8 cellular contexts compared by ENCODE assay signal in the genomic region with DNA sequence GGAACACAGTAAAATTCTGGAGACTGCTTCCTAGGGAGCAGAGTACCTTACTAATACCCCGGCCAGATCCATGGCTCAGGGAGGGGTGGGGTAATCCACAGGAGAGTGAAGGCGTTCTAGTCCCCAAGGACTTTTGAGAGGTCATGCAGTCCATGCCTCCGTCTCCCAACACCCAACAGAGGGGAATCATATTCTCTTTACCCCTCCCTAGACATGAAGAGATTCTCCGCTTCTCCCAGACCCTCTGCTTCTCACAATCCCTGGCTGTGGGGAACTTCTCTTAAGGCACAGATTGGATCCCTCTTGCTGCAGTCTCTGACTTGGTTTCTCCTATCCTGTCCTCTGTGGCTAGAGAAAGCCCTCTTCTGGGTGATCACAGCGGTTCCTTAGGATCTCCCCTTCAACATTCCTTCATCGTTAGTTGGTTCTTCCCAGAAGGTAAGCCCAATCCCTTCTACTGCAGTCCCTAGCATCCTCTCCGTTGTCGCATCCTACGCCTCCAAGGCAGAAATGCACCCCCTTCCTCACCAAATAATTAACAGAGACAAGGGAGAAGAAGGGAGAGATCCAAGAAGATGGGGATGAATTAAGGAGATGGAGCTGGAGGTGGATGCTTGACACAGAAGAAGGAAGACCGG. TPM values are rescaled to one million over a fixed set of nuclear protein-coding genes. Genes with fewer than 3 reads are reported as not detected.
DNase-seq lines count a peak whose midpoint lies in the region; ATAC-seq and TF ChIP-seq lines count a peak whose summit lies in the region.

No MANE protein-coding gene starts in this region.

- POLR2A ChIA-PET in naive thymus-derived CD8-positive, alpha-beta T cell (lab: Charles Lee) = interaction anchor here (0.6 to 1.4 kb wide), 8 partner anchors 7 to 98 kb away, joined by 3 to 7 read pairs (median 4); a partner anchor contains a TSS

- peak overlapping the region; percentile 69 to 77 for H3K9ac ChIP-seq in colonic mucosa (ENCODE audit: low read depth in 2 of 2, low read length in 2 of 2)

- no peaks in the 10 kb centered on the region for H3K9me3 Mint-ChIP-seq in IgD-negative memory B cell
- H3K9me3 Mint-ChIP-seq in naive thymus-derived CD8-positive, alpha-beta T cell = no peaks in the 10 kb centered on the region

- H3K4me1 Mint-ChIP-seq in IgD-negative memory B cell = peaks cover 13 to 38% (median 34%) of the 10 kb centered on the region in 3 donors
- H3K4me1 Mint-ChIP-seq in naive thymus-derived CD8-positive, alpha-beta T cell = peaks cover 45 to 72% (median 64%) of the 10 kb centered on the region in 4 donors

- no peak for ATAC-seq in naive thymus-derived CD8-positive, alpha-beta T cell
- no peak for ATAC-seq in GM18909 (IDR thresholded peaks at IDR 0.05; ENCODE audit: poor library complexity, unreplicated experiment)

- H3K9me3 ChIP-seq in BE2C (no peaks in the 10 kb centered on the region), colonic mucosa (no peaks in the 10 kb centered on the region)

- peaks cover 3% of the 10 kb centered on the region for H3K27me3 Mint-ChIP-seq in IgD-negative memory B cell
- no peaks in the 10 kb centered on the region for H3K27me3 Mint-ChIP-seq in naive thymus-derived CD8-positive, alpha-beta T cell

- H3K27ac Mint-ChIP-seq in IgD-negative memory B cell = peak overlapping the region in 1 of 3 donors; percentile 78
- H3K27ac Mint-ChIP-seq in naive thymus-derived CD8-positive, alpha-beta T cell = peak overlapping the region in 9 of 10 donors; percentile 61 to 93 (median 77)

- H3K4me1 ChIP-seq in BE2C (peaks cover 11% of the 10 kb centered on the region), colonic mucosa (peaks cover 7% of the 10 kb centered on the region)

- peak overlapping the region; percentile 13 for H3K27ac ChIP-seq in colonic mucosa

- TF ChIP-seq CTCF in BE2C (IDR thresholded peaks at IDR 0.05; ENCODE audit: low read depth, low read length) (no peak), colonic mucosa (IDR thresholded peaks at IDR 0.05) (no peak)

- no peaks in the 10 kb centered on the region for H3K36me3 ChIP-seq in BE2C
- no peaks in the 10 kb centered on the region for H3K36me3 ChIP-seq in colonic mucosa

- peak overlapping the region; percentile 80 for H3K4me3 ChIP-seq in BE2C (ENCODE audit: low read depth, low read length)
- peak overlapping the region; percentile 46 for H3K4me3 ChIP-seq in colonic mucosa

- intact Hi-C loops in colonic mucosa (cut with DNase I) = loop anchor here (2.0 to 10.0 kb wide), 2 partner anchors 85 to 223 kb away; a partner anchor contains a TSS
- intact Hi-C loops in posterior cingulate gyrus (cut with DNase I) = loop anchor here (2.0 to 5.0 kb wide), 3 partner anchors 221 to 335 kb away; a partner anchor contains a TSS

- no peak for DNase-seq in BE2C
- DNase-seq in colonic mucosa = no peak
- peak in 1 of 10 donors; percentile 8 for DNase-seq in naive thymus-derived CD8-positive, alpha-beta T cell
- no peak for DNase-seq in posterior cingulate gyrus
- DNase-seq in CD1c-positive myeloid dendritic cell (ENCODE audit: extremely low spot score) = no peak
- DNase-seq in DMS79 (lab: John Stamatoyannopoulos, UW) = no peak

- peak overlapping the region; percentile 59 to 90 (median 80) for H3K4me3 Mint-ChIP-seq in IgD-negative memory B cell
- peak overlapping the region; percentile 84 to 93 (median 87) for H3K4me3 Mint-ChIP-seq in naive thymus-derived CD8-positive, alpha-beta T cell

- no peaks in the 10 kb centered on the region for H3K36me3 Mint-ChIP-seq in IgD-negative memory B cell
- H3K36me3 Mint-ChIP-seq in naive thymus-derived CD8-positive, alpha-beta T cell = peaks cover 0 to 5% (median 0%) of the 10 kb centered on the region in 3 donors

- H3K27me3 ChIP-seq in BE2C (no peaks in the 10 kb centered on the region), colonic mucosa (no peaks in the 10 kb centered on the region)

RNA-seq across cellular contexts. Expression of a gene that starts 0.6 kb away (rescaled TPM):
- polyA plus RNA-seq in BE2C (2012; ENCODE audit: insufficient read depth, insufficient read length, low read depth) = 37.3 TPM
- polyA plus RNA-seq in IgD-negative memory B cell = 1.1 TPM
- total RNA-seq in colonic mucosa = 10 to 100 TPM; 10.1 to 17.8 TPM
- 10 to 100 TPM; 42.1 to 43.3 TPM for total RNA-seq in naive thymus-derived CD8-positive, alpha-beta T cell
- polyA plus RNA-seq in naive thymus-derived CD8-positive, alpha-beta T cell = 1 to 10 TPM; 3.9 to 9.4 (median 8.0) TPM

RNA-seq across cellular contexts. Expression of a gene that starts 4.3 kb away (rescaled TPM):
- polyA plus RNA-seq in BE2C (2012; ENCODE audit: insufficient read depth, insufficient read length, low read depth) = 10.3 TPM
- 4.2 TPM for polyA plus RNA-seq in IgD-negative memory B cell
- total RNA-seq in colonic mucosa = 100 to 1,000 TPM; 258 to 394 TPM
- total RNA-seq in naive thymus-derived CD8-positive, alpha-beta T cell = 10 to 100 TPM; 27.2 to 27.9 TPM
- polyA plus RNA-seq in naive thymus-derived CD8-positive, alpha-beta T cell = 10 to 100 TPM in 2 of 3 donors, 1 to 10 TPM in 1; 9.1 to 10.9 (median 10.4) TPM

RNA-seq across cellular contexts. Expression of a gene that starts 46.6 kb away (rescaled TPM):
- polyA plus RNA-seq in BE2C (2012; ENCODE audit: insufficient read depth, insufficient read length, low read depth) = 27.3 TPM
- polyA plus RNA-seq in IgD-negative memory B cell = 10.8 TPM
- total RNA-seq in colonic mucosa = 10 to 100 TPM; 28.9 to 40.2 TPM
- 10 to 100 TPM; 24.3 to 29.2 TPM for total RNA-seq in naive thymus-derived CD8-positive, alpha-beta T cell
- 1 to 10 TPM; 2.8 to 8.2 (median 5.0) TPM for polyA plus RNA-seq in naive thymus-derived CD8-positive, alpha-beta T cell

Comparison
In these comparisons a context has a peak if more than half of its experiments do, and no peak if none do; other contexts are left out.
1. RNA of a gene that starts 4.3 kb away (total RNA-seq): 258 to 394 TPM in colonic mucosa; 27.2 to 27.9 TPM in naive thymus-derived CD8-positive, alpha-beta T cell; every median in the first group is over 4 times any median in the second.